Comparison of ENCODE assay signal across 18 cellular contexts in genomic region chr5:28703651-28704260, GRCh38.
A peak's percentile ranks its signal among the peaks of the same experiment; 100 is the strongest.
DNase-seq lines count a peak whose midpoint lies in the region; ATAC-seq and TF ChIP-seq lines count a peak whose summit lies in the region.
"Had no signal": no experiment of that assay in that cellular context is flagged by ENCODE, and none has a peak within 500 bp of the region (broad histone marks: within the 10 kb centered on the region; RNA-seq: fewer than 3 reads in every experiment).

No MANE protein-coding gene starts in this region.

- no peak overlapping the region for H3K4me3 Mint-ChIP-seq in immature natural killer cell
- H3K4me3 Mint-ChIP-seq: B cell; CD4-positive, alpha-beta T cell had no signal

- H3K36me3 Mint-ChIP-seq in immature natural killer cell, result peaks cover 0 to 9% (median 0%) of the 10 kb centered on the region in 3 donors

- no peaks in the 10 kb centered on the region for H3K27me3 ChIP-seq in adipocyte (replicated peaks; ENCODE audit: control insufficient read depth, insufficient read depth, low read length)

- no peak for TF ChIP-seq CTCF in GM13977 (IDR thresholded peaks at IDR 0.05; ENCODE audit: extremely low read depth, insufficient read depth, missing control alignments)

- DNase-seq in HCEC 1CT (peak; percentile 59), adipocyte (ENCODE audit: low read depth) (peak; percentile 65), fibroblast of peridontal ligament (ENCODE audit: extremely low read depth) (peak; percentile 1), non-pigmented ciliary epithelial cell (ENCODE audit: low read depth) (peak; percentile 20), GM13977 (ENCODE audit: low spot score) (no peak), immature natural killer cell (no peak)
- DNase-seq in activated CD4-positive, alpha-beta T cell treated with anti-CD3 and anti-CD28 coated beads for 48 hours, result no peak
- DNase-seq: CD4-positive, alpha-beta T cell; EL; NCI-H187; NCI-H2171 treated with DMSO at 0.1 percent for 48 hours; NCI-H510A; SK-N-SH had no signal

- H3K27ac Mint-ChIP-seq in immature natural killer cell, result no peak overlapping the region
- H3K27ac Mint-ChIP-seq: B cell; CD4-positive, alpha-beta T cell had no signal

- H3K9me3 Mint-ChIP-seq in immature natural killer cell, result peaks cover 9 to 38% (median 25%) of the 10 kb centered on the region in 6 donors

- no peaks in the 10 kb centered on the region for H3K9me3 ChIP-seq in adipocyte (ENCODE audit: control insufficient read depth, low read length)
- H3K9me3 ChIP-seq: SK-N-SH had no signal

- in situ Hi-C loops in GM13977 (cut with MboI; ENCODE audit: low pct_unique_long_range_greater_than_20kb, low sequenced_read_pairs, unreplicated experiment), result no loop called here

- ATAC-seq in GM21360 (IDR thresholded peaks at IDR 0.05; ENCODE audit: unreplicated experiment), result no peak
- ATAC-seq: HCT116, Panc1, Right ventricle myocardium inferior had no signal

- H3K27me3 Mint-ChIP-seq in immature natural killer cell (ENCODE audit: low read depth in 3 of 3), result no peaks in the 10 kb centered on the region
- H3K27me3 Mint-ChIP-seq: B cell; CD4-positive, alpha-beta T cell had no signal

- no peak overlapping the region for H3K9ac ChIP-seq in adipocyte (ENCODE audit: low read length)
- H3K9ac ChIP-seq: SK-N-SH had no signal

- no peak overlapping the region for H3K4me3 ChIP-seq in adipocyte (ENCODE audit: low read length)

- H3K4me1 Mint-ChIP-seq in immature natural killer cell, result no peaks in the 10 kb centered on the region
- H3K4me1 Mint-ChIP-seq: B cell had no signal

- no peaks in the 10 kb centered on the region for H3K4me1 ChIP-seq in adipocyte (ENCODE audit: control insufficient read depth, insufficient read depth, low read length)

- H3K36me3 ChIP-seq in adipocyte (ENCODE audit: control insufficient read depth, insufficient read depth, low read length, severe bottlenecking), result no peaks in the 10 kb centered on the region

Comparison
In these comparisons a context has a peak if more than half of its experiments do, and no peak if none do; other contexts are left out.
1. DNase-seq: peak in HCEC 1CT (single experiment), adipocyte (single experiment), fibroblast of peridontal ligament (single experiment) and non-pigmented ciliary epithelial cell (single experiment); none in GM13977 (single experiment), immature natural killer cell (0 of 3) and activated CD4-positive, alpha-beta T cell treated with anti-CD3 and anti-CD28 coated beads for 48 hours (single experiment).